1 cellular context compared by ENCODE assay signal in genomic region chr5:68285075-68285827, GRCh38.
TF ChIP-seq lines count a peak whose summit lies in the region.

No MANE protein-coding gene starts in this region.

TF ChIP-seq in SK-N-SH treated with all-trans-retinoic acid at 6 μM for 48 hours, 23 proteins besides CTCF, POLR2A, EP300 and RAD21 (continued from another document):
- TF ChIP-seq CREB5 (CRISPR knock-in tag; IDR thresholded peaks at IDR 0.05; ENCODE audit: low read depth), result no peak
TF ChIP-seq in SK-N-SH treated with all-trans-retinoic acid at 6 μM for 48 hours: peak in this region for 0.
